1 cellular context compared by ENCODE assay signal in genomic region chr19:510606-511100, GRCh38.
TF ChIP-seq lines count a peak whose summit lies in the region.

No MANE protein-coding gene starts in this region.

TF ChIP-seq in HepG2, 621 proteins besides CTCF, POLR2A, EP300 and RAD21 (continued from another document and continues in another):
- TF ChIP-seq ZNF687 (CRISPR knock-in tag; IDR thresholded peaks at IDR 0.05) (peak; percentile 83), NFAT5 (CRISPR knock-in tag; IDR thresholded peaks at IDR 0.05) (no peak), PATZ1 (CRISPR knock-in tag; IDR thresholded peaks at IDR 0.05) (peak; percentile 80), ZNF703 (CRISPR knock-in tag; IDR thresholded peaks at IDR 0.05; ENCODE audit: borderline replicate concordance) (no peak), SMAD1 (CRISPR knock-in tag; IDR thresholded peaks at IDR 0.05; ENCODE audit: borderline replicate concordance, low read depth) (peak; percentile 54; the same call in 1 of the 2 replicates), ZNF670 (CRISPR knock-in tag; IDR thresholded peaks at IDR 0.05; ENCODE audit: borderline replicate concordance) (no peak), MIER2 (CRISPR knock-in tag; IDR thresholded peaks at IDR 0.05) (0 out of 2 replicates have a peak, but pooled peaks have one; percentile 33), NFE2L1 (CRISPR knock-in tag; IDR thresholded peaks at IDR 0.05; ENCODE audit: borderline replicate concordance) (no peak), TGIF2 (CRISPR knock-in tag; IDR thresholded peaks at IDR 0.05) (no peak), ZNF180 (CRISPR knock-in tag; IDR thresholded peaks at IDR 0.05; ENCODE audit: borderline replicate concordance, low read depth) (no peak), HNRNPK (IDR thresholded peaks at IDR 0.05; ENCODE audit: low read depth, low read length, poor library complexity, severe bottlenecking) (no peak), GATAD2A (CRISPR knock-in tag; IDR thresholded peaks at IDR 0.05) (peak; percentile 67), ZMYM2 (CRISPR knock-in tag; IDR thresholded peaks at IDR 0.05) (0 out of 2 replicates have a peak, but pooled peaks have one; percentile 18), HOXA7 (CRISPR knock-in tag; IDR thresholded peaks at IDR 0.05) (no peak), RBM22 (optimal IDR thresholded peaks at IDR 0.05; ENCODE audit: low read length) (no peak), HNF4G (IDR thresholded peaks at IDR 0.05; ENCODE audit: borderline replicate concordance, low read depth, low read length) (no peak), HNF4G (CRISPR knock-in tag; IDR thresholded peaks at IDR 0.05; ENCODE audit: borderline replicate concordance, low read depth) (no peak; the same call in 1 of the 2 replicates), CREB3 (CRISPR knock-in tag; IDR thresholded peaks at IDR 0.05) (no peak), ZNF816 (CRISPR knock-in tag; IDR thresholded peaks at IDR 0.05; ENCODE audit: borderline replicate concordance) (no peak), ZNF550 (CRISPR knock-in tag; IDR thresholded peaks at IDR 0.05; ENCODE audit: borderline replicate concordance) (no peak), ZNF713 (CRISPR knock-in tag; IDR thresholded peaks at IDR 0.05) (no peak), ZC3H13 (CRISPR knock-in tag; IDR thresholded peaks at IDR 0.05) (no peak), ZNF724P (CRISPR knock-in tag; IDR thresholded peaks at IDR 0.05; ENCODE audit: borderline replicate concordance) (no peak), MAFK (conservative IDR thresholded peaks at IDR 0.05 in 1 of 2, IDR thresholded peaks at IDR 0.05 in 1 of 2; ENCODE audit: low read length in 2 of 2) (no peak), DPF2 (CRISPR knock-in tag; IDR thresholded peaks at IDR 0.05; ENCODE audit: borderline replicate concordance, low read depth) (no peak), ZBTB3 (CRISPR knock-in tag; IDR thresholded peaks at IDR 0.05; ENCODE audit: borderline replicate concordance, low read depth) (no peak), NONO (IDR thresholded peaks at IDR 0.05) (no peak), NONO (CRISPR knock-in tag; conservative IDR thresholded peaks at IDR 0.05) (peak; percentile 80), GTF2F1 (IDR thresholded peaks at IDR 0.05; ENCODE audit: low read length) (no peak), SKI (IDR thresholded peaks at IDR 0.05; ENCODE audit: partially characterized antibody) (peak; percentile 11)
- TF ChIP-seq, protein P1, sequence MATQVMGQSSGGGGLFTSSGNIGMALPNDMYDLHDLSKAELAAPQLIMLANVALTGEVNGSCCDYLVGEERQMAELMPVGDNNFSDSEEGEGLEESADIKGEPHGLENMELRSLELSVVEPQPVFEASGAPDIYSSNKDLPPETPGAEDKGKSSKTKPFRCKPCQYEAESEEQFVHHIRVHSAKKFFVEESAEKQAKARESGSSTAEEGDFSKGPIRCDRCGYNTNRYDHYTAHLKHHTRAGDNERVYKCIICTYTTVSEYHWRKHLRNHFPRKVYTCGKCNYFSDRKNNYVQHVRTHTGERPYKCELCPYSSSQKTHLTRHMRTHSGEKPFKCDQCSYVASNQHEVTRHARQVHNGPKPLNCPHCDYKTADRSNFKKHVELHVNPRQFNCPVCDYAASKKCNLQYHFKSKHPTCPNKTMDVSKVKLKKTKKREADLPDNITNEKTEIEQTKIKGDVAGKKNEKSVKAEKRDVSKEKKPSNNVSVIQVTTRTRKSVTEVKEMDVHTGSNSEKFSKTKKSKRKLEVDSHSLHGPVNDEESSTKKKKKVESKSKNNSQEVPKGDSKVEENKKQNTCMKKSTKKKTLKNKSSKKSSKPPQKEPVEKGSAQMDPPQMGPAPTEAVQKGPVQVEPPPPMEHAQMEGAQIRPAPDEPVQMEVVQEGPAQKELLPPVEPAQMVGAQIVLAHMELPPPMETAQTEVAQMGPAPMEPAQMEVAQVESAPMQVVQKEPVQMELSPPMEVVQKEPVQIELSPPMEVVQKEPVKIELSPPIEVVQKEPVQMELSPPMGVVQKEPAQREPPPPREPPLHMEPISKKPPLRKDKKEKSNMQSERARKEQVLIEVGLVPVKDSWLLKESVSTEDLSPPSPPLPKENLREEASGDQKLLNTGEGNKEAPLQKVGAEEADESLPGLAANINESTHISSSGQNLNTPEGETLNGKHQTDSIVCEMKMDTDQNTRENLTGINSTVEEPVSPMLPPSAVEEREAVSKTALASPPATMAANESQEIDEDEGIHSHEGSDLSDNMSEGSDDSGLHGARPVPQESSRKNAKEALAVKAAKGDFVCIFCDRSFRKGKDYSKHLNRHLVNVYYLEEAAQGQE (IDR thresholded peaks at IDR 0.05; ENCODE audit: borderline replicate concordance in 1 of 2, low read depth in 1 of 2, low read length in 2 of 2): no peak
- TF ChIP-seq, protein P2, sequence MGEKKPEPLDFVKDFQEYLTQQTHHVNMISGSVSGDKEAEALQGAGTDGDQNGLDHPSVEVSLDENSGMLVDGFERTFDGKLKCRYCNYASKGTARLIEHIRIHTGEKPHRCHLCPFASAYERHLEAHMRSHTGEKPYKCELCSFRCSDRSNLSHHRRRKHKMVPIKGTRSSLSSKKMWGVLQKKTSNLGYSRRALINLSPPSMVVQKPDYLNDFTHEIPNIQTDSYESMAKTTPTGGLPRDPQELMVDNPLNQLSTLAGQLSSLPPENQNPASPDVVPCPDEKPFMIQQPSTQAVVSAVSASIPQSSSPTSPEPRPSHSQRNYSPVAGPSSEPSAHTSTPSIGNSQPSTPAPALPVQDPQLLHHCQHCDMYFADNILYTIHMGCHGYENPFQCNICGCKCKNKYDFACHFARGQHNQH (CRISPR knock-in tag; IDR thresholded peaks at IDR 0.05): peak; percentile 50; the same call in 1 of the 2 replicates
- TF ChIP-seq, protein P3, sequence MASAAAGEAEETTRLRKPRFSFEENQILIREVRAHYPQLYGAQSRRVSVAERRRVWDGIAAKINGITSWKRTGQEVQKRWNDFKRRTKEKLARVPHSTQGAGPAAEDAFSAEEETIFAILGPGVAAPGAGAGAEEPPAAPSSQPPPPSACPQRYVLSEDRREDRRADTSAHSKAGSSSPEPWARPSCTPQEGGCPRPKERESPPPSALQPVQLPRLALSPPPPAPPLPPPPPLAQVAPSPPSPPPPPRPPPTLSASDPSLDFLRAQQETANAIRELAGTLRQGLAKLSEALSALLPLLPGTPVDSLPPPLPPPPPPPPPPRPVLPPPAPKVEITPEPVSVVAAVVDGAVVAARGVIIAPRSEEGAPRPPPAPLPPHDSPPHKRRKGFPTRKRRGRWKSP (CRISPR knock-in tag; IDR thresholded peaks at IDR 0.05): no peak
- TF ChIP-seq, protein P4, sequence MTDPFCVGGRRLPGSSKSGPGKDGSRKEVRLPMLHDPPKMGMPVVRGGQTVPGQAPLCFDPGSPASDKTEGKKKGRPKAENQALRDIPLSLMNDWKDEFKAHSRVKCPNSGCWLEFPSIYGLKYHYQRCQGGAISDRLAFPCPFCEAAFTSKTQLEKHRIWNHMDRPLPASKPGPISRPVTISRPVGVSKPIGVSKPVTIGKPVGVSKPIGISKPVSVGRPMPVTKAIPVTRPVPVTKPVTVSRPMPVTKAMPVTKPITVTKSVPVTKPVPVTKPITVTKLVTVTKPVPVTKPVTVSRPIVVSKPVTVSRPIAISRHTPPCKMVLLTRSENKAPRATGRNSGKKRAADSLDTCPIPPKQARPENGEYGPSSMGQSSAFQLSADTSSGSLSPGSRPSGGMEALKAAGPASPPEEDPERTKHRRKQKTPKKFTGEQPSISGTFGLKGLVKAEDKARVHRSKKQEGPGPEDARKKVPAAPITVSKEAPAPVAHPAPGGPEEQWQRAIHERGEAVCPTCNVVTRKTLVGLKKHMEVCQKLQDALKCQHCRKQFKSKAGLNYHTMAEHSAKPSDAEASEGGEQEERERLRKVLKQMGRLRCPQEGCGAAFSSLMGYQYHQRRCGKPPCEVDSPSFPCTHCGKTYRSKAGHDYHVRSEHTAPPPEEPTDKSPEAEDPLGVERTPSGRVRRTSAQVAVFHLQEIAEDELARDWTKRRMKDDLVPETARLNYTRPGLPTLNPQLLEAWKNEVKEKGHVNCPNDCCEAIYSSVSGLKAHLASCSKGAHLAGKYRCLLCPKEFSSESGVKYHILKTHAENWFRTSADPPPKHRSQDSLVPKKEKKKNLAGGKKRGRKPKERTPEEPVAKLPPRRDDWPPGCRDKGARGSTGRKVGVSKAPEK (CRISPR knock-in tag; IDR thresholded peaks at IDR 0.05; ENCODE audit: borderline replicate concordance): no peak
- TF ChIP-seq, protein P5, sequence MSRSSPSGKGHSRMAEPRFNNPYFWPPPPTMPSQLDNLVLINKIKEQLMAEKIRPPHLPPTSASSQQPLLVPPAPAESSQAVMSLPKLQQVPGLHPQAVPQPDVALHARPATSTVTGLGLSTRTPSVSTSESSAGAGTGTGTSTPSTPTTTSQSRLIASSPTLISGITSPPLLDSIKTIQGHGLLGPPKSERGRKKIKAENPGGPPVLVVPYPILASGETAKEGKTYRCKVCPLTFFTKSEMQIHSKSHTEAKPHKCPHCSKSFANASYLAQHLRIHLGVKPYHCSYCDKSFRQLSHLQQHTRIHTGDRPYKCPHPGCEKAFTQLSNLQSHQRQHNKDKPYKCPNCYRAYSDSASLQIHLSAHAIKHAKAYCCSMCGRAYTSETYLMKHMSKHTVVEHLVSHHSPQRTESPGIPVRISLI (CRISPR knock-in tag; IDR thresholded peaks at IDR 0.05; ENCODE audit: borderline replicate concordance): no peak
